ENCODE assay signal across 2 cellular contexts in the genomic region with DNA sequence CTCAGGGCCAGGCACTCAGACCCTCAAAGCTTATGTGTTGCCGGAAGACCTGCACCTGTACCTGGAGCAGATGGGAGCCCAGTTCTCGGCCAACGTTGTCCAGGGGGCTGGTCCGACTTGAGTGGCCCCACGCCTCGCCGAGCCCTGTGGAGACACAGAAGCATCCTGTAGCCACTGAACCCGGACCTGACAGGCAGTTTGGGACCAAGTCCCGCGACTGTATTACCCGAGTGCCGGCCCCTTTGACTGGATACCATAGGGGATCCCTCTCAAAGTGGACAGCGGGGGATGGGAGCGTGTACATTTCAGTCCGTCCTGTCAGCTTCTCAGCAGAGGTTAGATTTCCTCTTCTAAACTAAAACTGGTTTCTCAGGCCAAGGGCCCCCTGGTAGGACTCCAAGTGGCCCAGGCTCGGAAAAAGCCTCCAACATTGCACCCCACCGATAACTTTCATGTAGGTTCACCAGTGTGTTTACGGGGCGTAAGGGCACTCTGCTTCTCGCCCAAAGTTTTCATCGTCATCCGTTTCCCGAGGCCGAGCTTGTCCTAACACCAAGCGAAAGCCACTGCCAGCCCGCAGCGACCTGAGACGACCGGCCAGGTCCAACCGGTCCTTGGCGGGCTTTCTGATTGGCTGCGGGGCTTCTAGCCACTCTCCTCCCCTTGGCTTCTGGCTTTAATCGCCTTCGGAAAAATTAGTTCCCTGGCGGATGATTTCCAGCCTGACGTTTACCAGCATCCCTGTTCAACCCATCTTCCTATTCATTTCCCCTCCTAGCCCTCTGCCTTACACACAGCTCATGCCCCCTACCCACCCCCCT.
TF ChIP-seq lines count a peak whose summit lies in the region.

No MANE protein-coding gene starts in this region.

TF ChIP-seq in IMR-90, 13 proteins besides CTCF, POLR2A, EP300 and RAD21:
- TF ChIP-seq FOS (IDR thresholded peaks at IDR 0.05; ENCODE audit: low read depth, low read length) = no peak
- TF ChIP-seq, protein P1, sequence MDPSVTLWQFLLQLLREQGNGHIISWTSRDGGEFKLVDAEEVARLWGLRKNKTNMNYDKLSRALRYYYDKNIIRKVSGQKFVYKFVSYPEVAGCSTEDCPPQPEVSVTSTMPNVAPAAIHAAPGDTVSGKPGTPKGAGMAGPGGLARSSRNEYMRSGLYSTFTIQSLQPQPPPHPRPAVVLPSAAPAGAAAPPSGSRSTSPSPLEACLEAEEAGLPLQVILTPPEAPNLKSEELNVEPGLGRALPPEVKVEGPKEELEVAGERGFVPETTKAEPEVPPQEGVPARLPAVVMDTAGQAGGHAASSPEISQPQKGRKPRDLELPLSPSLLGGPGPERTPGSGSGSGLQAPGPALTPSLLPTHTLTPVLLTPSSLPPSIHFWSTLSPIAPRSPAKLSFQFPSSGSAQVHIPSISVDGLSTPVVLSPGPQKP (IDR thresholded peaks at IDR 0.05; ENCODE audit: borderline replicate concordance, low read depth, low read length) = no peak
- TF ChIP-seq CHD1 (IDR thresholded peaks at IDR 0.05; ENCODE audit: low read depth, low read length) = no peak
- no peak for TF ChIP-seq CEBPB (IDR thresholded peaks at IDR 0.05; ENCODE audit: low read depth, low read length)
- TF ChIP-seq USF2 (IDR thresholded peaks at IDR 0.05; ENCODE audit: low read depth, low read length) = no peak
- TF ChIP-seq RCOR1 (IDR thresholded peaks at IDR 0.05; ENCODE audit: insufficient replicate concordance, low read length) = no peak
- TF ChIP-seq MAFK (IDR thresholded peaks at IDR 0.05; ENCODE audit: low read depth, low read length) = no peak
- no peak for TF ChIP-seq NFE2L2 (IDR thresholded peaks at IDR 0.05; ENCODE audit: low read depth, low read length)
- TF ChIP-seq RFX5 (IDR thresholded peaks at IDR 0.05; ENCODE audit: low read depth, low read length) = no peak
- TF ChIP-seq MAZ (IDR thresholded peaks at IDR 0.05; ENCODE audit: borderline replicate concordance, low read depth, low read length) = no peak
- no peak for TF ChIP-seq SMC3 (IDR thresholded peaks at IDR 0.05; ENCODE audit: low read depth, low read length)
- TF ChIP-seq BHLHE40 (IDR thresholded peaks at IDR 0.05; ENCODE audit: low read depth, low read length) = no peak
- TF ChIP-seq MXI1 (IDR thresholded peaks at IDR 0.05; ENCODE audit: borderline replicate concordance, low read depth, low read length) = no peak

TF ChIP-seq in endothelial cell of umbilical vein, 7 proteins besides CTCF, POLR2A, EP300 and RAD21:
- TF ChIP-seq GATA2 (IDR thresholded peaks at IDR 0.05; ENCODE audit: insufficient read depth, insufficient read length, low read depth, low read length) = no peak
- no peak for TF ChIP-seq MYC (IDR thresholded peaks at IDR 0.05; ENCODE audit: low read depth, low read length)
- TF ChIP-seq JUN (IDR thresholded peaks at IDR 0.05; ENCODE audit: borderline replicate concordance, insufficient read depth, insufficient read length, low read depth) = no peak
